Comparison of ENCODE assay signal across 17 cellular contexts in the genomic region with DNA sequence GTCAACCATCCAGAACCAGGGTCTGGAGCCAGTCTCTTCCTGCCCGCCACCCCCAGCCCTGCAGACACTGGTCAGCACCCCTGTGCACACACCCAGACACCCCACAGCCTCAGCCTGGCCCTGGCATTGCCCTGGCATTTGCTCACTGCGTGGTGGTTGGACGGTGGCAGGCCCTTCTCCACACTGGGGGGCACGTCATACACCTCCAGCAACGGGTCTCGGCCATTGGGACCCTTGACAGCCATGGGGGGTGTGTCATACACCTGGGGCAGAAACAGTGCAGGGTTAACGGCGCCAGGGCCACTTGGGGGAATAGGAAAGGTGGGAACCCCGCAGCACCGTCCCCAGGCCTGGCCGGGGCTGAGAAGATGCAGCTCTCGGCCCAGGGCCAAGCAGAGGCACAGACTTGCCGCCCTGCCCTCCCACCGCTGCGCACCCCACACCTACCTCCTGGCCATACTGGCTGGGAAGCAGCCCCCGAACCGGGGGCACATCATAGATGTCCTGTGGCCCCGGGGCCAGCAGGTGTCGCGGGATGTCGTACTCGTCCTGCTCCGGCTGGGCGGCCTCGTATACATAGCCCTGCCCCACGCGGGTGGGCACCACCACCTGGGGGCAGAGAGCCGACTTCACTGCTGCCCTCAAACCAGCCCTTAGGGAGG. TPM values are rescaled to one million over a fixed set of nuclear protein-coding genes. Genes with fewer than 3 reads are reported as not detected.
A peak's percentile ranks its signal among the peaks of the same experiment; 100 is the strongest.
DNase-seq lines count a peak whose midpoint lies in the region; ATAC-seq, FAIRE-seq and TF ChIP-seq lines count a peak whose summit lies in the region.
"Had no signal": no experiment of that assay in that cellular context is flagged by ENCODE, and none has a peak within 500 bp of the region (broad histone marks: within the 10 kb centered on the region; RNA-seq: fewer than 3 reads in every experiment).

No MANE protein-coding gene starts in this region.

- no peak for FAIRE-seq in endothelial cell of umbilical vein (lab: Jason Lieb, UNC)
- FAIRE-seq: GM12891, pancreas, RCC 7860 had no signal

- no peak overlapping the region for H2AFZ ChIP-seq in endothelial cell of umbilical vein (ENCODE audit: low read depth, low read length)

- TF ChIP-seq EP300 in ovary (IDR thresholded peaks at IDR 0.05) = no peak

- CTCF ChIA-PET in endothelial cell of umbilical vein (lab: Charles Lee) = interaction anchor here (1.0 to 6.5 kb wide), 6 partner anchors 9 to 166 kb away, joined by 3 to 120 read pairs (median 6); no protein-coding TSS in a partner anchor

- no peak overlapping the region for H3K27ac ChIP-seq in endothelial cell of umbilical vein (ENCODE audit: insufficient read depth, low read depth, low read length)
- no peak overlapping the region for H3K27ac ChIP-seq in ovary

- TF ChIP-seq CTCF in endothelial cell of umbilical vein (IDR thresholded peaks at IDR 0.05; ENCODE audit: extremely low read depth in 1 of 2, insufficient read depth in 1 of 2, low read depth in 1 of 2, low read length in 2 of 2) (no peak), ovary (IDR thresholded peaks at IDR 0.05) (no peak)

- WGBS in ovary, 3 donors = 88 to 91% (median 89%) methylated on average over 28 of the region's 28 CpGs

- H3K27me3 ChIP-seq in endothelial cell of umbilical vein (ENCODE audit: control insufficient read depth in 2 of 2, insufficient read depth in 2 of 2, low read length in 2 of 2) = no peaks in the 10 kb centered on the region
- H3K27me3 ChIP-seq in ovary = no peaks in the 10 kb centered on the region
- H3K27me3 ChIP-seq: pancreas had no signal

- no peaks in the 10 kb centered on the region for H3K9me3 ChIP-seq in endothelial cell of umbilical vein (replicated peaks; ENCODE audit: control insufficient read depth, insufficient read depth, low read length)
- no peaks in the 10 kb centered on the region for H3K9me3 ChIP-seq in ovary
- H3K9me3 ChIP-seq: pancreas had no signal

- ATAC-seq in left cardiac atrium = no peak
- ATAC-seq in Right ventricle myocardium superior (ENCODE audit: poor library complexity) = no peak
- ATAC-seq: pancreas had no signal

- H3K4me1 ChIP-seq in endothelial cell of umbilical vein (ENCODE audit: control insufficient read depth, extremely low read depth, insufficient read depth, low read length) (peaks cover 9% of the 10 kb centered on the region), ovary (ENCODE audit: insufficient read depth) (peaks cover 15% of the 10 kb centered on the region)

- peaks cover 86% of the 10 kb centered on the region for H3K79me2 ChIP-seq in endothelial cell of umbilical vein (ENCODE audit: control insufficient read depth, insufficient read depth, low read length)

- BruUV-seq in endothelial cell of umbilical vein (replicated peaks; lab: Mats Ljungman, UMichigan) = no TSS peak

- H3K4me3 ChIP-seq in endothelial cell of umbilical vein (replicated peaks in 1 of 3; ENCODE audit: insufficient read depth in 1 of 3, low read depth in 1 of 3, low read length in 3 of 3) = no peak overlapping the region
- no peak overlapping the region for H3K4me3 ChIP-seq in ovary
- H3K4me3 ChIP-seq: pancreas had no signal

- H3K4me2 ChIP-seq in endothelial cell of umbilical vein (ENCODE audit: insufficient read depth, low read length) = no peak overlapping the region

- no peak overlapping the region for H3K9ac ChIP-seq in endothelial cell of umbilical vein (replicated peaks; ENCODE audit: extremely low read depth, insufficient read depth, low read length)

- DNase-seq in left cardiac atrium (peak; percentile 22), Right ventricle myocardium superior (no peak), endothelial cell of umbilical vein (ENCODE audit: low read depth, low spot score) (no peak), ovary (peak in 4 of 5 donors; percentile 24 to 46 (median 40)), OCI-M2 (lab: John Stamatoyannopoulos, UW; ENCODE audit: unreplicated experiment) (no peak), NCI-H748 (lab: John Stamatoyannopoulos, UW; ENCODE audit: unreplicated experiment) (no peak), DMS 273 treated with DMSO at 0.1 percent for 48 hours (lab: John Stamatoyannopoulos, UW) (no peak), T-helper 2 cell (no peak)
- DNase-seq: activated CD4-positive, alpha-beta T cell treated with anti-CD3 and anti-CD28 coated beads, Interleukin-2, amount 50 U/mL, for 1 hour; NCI-H1417; stimulated activated CD4-positive, alpha-beta T cell treated with anti-CD3 and anti-CD28 coated beads, Interleukin-4, amount 100 ng/mL, for 1 hour had no signal

- TF ChIP-seq POLR2A in endothelial cell of umbilical vein (IDR thresholded peaks at IDR 0.05; ENCODE audit: low read depth, low read length) = peak; percentile 15
- TF ChIP-seq POLR2A in ovary (IDR thresholded peaks at IDR 0.05) = no peak

- H3K36me3 ChIP-seq in endothelial cell of umbilical vein (ENCODE audit: control insufficient read depth in 2 of 2, extremely low read depth in 1 of 2, insufficient read depth in 2 of 2, low read length in 2 of 2) (peaks cover 37 to 77% of the 10 kb centered on the region in 2 experiments), ovary (no peaks in the 10 kb centered on the region)

- dilution Hi-C loops in endothelial cell of umbilical vein (cut with MboI; ENCODE audit: extremely low pct_ligation_motif_present, low sequenced_read_pairs) = no loop called here

- intact Hi-C loops in left cardiac atrium (cut with DNase I) (no loop called here), Right ventricle myocardium superior (cut with DNase I) (no loop called here), endothelial cell of umbilical vein (cut with micrococcal nuclease) (no loop called here), ovary (cut with DNase I) (loop anchor here in 2 of 4 donors (5.0 to 10.0 kb wide), 3 partner anchors 65 to 160 kb away; no protein-coding TSS in a partner anchor)

- H3K9me1 ChIP-seq in endothelial cell of umbilical vein (replicated peaks; ENCODE audit: control insufficient read depth, extremely low read depth, insufficient read depth, low read length) = no peaks in the 10 kb centered on the region

- POLR2A ChIA-PET in endothelial cell of umbilical vein (lab: Charles Lee) = no interaction called here

- H4K20me1 ChIP-seq in endothelial cell of umbilical vein (replicated peaks; ENCODE audit: control insufficient read depth, extremely low read depth, insufficient read depth, low read length) = no peaks in the 10 kb centered on the region

TF ChIP-seq in endothelial cell of umbilical vein, 7 proteins besides CTCF, POLR2A, EP300 and RAD21:
- TF ChIP-seq, protein P1, sequence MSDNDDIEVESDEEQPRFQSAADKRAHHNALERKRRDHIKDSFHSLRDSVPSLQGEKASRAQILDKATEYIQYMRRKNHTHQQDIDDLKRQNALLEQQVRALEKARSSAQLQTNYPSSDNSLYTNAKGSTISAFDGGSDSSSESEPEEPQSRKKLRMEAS (IDR thresholded peaks at IDR 0.05; ENCODE audit: insufficient read depth, insufficient read length) = no peak
- TF ChIP-seq FOS (IDR thresholded peaks at IDR 0.05; ENCODE audit: borderline replicate concordance, insufficient read depth, low read length) (no peak), JUN (IDR thresholded peaks at IDR 0.05; ENCODE audit: borderline replicate concordance, insufficient read depth, insufficient read length, low read depth) (no peak)

RNA-seq across cellular contexts. Expression of a gene that starts 14.6 kb away (rescaled TPM):
- 10 to 100 TPM; 46.5 to 65.9 TPM for total RNA-seq in left cardiac atrium
- total RNA-seq in Right ventricle myocardium superior = 75.4 TPM
- total RNA-seq in endothelial cell of umbilical vein = 237 and 267 TPM in 2 replicates
- polyA plus RNA-seq in endothelial cell of umbilical vein = 171 and 198 TPM in 2 replicates
- polyA plus RNA-seq in endothelial cell of umbilical vein (2011; cell fraction: cytosol; rRNA removed) = 110 and 135 TPM in 2 replicates
- 257 and 307 TPM in 2 replicates for polyA plus RNA-seq in endothelial cell of umbilical vein (2011; cell fraction: nucleus; rRNA removed)
- polyA plus RNA-seq in endothelial cell of umbilical vein (2012) = 194 and 202 TPM in 2 replicates
- polyA minus RNA-seq in endothelial cell of umbilical vein = 91.9 and 139 TPM in 2 replicates
- polyA minus RNA-seq in endothelial cell of umbilical vein (2011; cell fraction: cytosol; rRNA and poly(A)+ RNA removed) = 24.9 TPM
- polyA minus RNA-seq in endothelial cell of umbilical vein (2011; cell fraction: nucleus; rRNA and poly(A)+ RNA removed) = 131 and 267 TPM in 2 replicates
- total RNA-seq in ovary = 10 to 100 TPM; 22.2 to 90.2 (median 47.4) TPM
- 10 to 100 TPM in 1 of 2 donors, 1 to 10 TPM in 1; 2.4 to 30.3 TPM for polyA plus RNA-seq in ovary

RNA-seq across cellular contexts. Expression of a gene that starts 18.1 kb away (rescaled TPM):
- total RNA-seq in left cardiac atrium = 1 to 10 TPM in 1 of 2 donors, under 1 TPM in 1; 0.39 to 1.4 TPM
- total RNA-seq in Right ventricle myocardium superior = not detected
- total RNA-seq in endothelial cell of umbilical vein = not detected in 2 replicates
- not detected in 2 replicates for polyA plus RNA-seq in endothelial cell of umbilical vein
- polyA plus RNA-seq in endothelial cell of umbilical vein (2011; cell fraction: cytosol; rRNA removed) = not detected in 2 replicates
- not detected in 2 replicates for polyA plus RNA-seq in endothelial cell of umbilical vein (2011; cell fraction: nucleus; rRNA removed)
- polyA plus RNA-seq in endothelial cell of umbilical vein (2012) = 0.41 TPM in 1 of 2 replicates, not detected in the other
- not detected in 2 replicates for polyA minus RNA-seq in endothelial cell of umbilical vein
- not detected for polyA minus RNA-seq in endothelial cell of umbilical vein (2011; cell fraction: cytosol; rRNA and poly(A)+ RNA removed)
- not detected in 2 replicates for polyA minus RNA-seq in endothelial cell of umbilical vein (2011; cell fraction: nucleus; rRNA and poly(A)+ RNA removed)
- total RNA-seq in ovary = 10 to 100 TPM in 2 of 7 donors, 1 to 10 TPM in 1, under 1 TPM in 2, not detected in 2; 0.67 to 14.7 (median 3.1) TPM
- polyA plus RNA-seq in ovary = not detected
- total RNA-seq: activated naive CD4-positive, alpha-beta T cell treated with anti-CD3 and anti-CD28 coated beads for 36 hours; epithelial cell of proximal tubule; glomerular endothelial cell had no signal

RNA-seq across cellular contexts. Expression of a gene that starts 29.9 kb away (rescaled TPM):
- total RNA-seq in left cardiac atrium (not detected), Right ventricle myocardium superior (not detected), endothelial cell of umbilical vein (not detected in 2 replicates), ovary (10 to 100 TPM in 2 of 7 donors, 1 to 10 TPM in 1, under 1 TPM in 1, not detected in 3; 0.62 to 28.7 (median 11.6) TPM)
- polyA plus RNA-seq in endothelial cell of umbilical vein (not detected in 2 replicates), ovary (1 to 10 TPM in 1 of 2 donors, not detected in 1; 1.1 TPM)
- not detected in 2 replicates for polyA plus RNA-seq in endothelial cell of umbilical vein (2011; cell fraction: cytosol; rRNA removed)
- polyA plus RNA-seq in endothelial cell of umbilical vein (2011; cell fraction: nucleus; rRNA removed) = not detected in 2 replicates
- 0.15 and 0.16 TPM in 2 replicates for polyA plus RNA-seq in endothelial cell of umbilical vein (2012)
- not detected in 2 replicates for polyA minus RNA-seq in endothelial cell of umbilical vein
- polyA minus RNA-seq in endothelial cell of umbilical vein (2011; cell fraction: cytosol; rRNA and poly(A)+ RNA removed) = not detected
- polyA minus RNA-seq in endothelial cell of umbilical vein (2011; cell fraction: nucleus; rRNA and poly(A)+ RNA removed) = not detected in 2 replicates
- total RNA-seq: activated naive CD4-positive, alpha-beta T cell treated with anti-CD3 and anti-CD28 coated beads for 36 hours; epithelial cell of proximal tubule; glomerular endothelial cell had no signal

Comparison
In these comparisons a context has a peak if more than half of its experiments do, and no peak if none do; other contexts are left out.
1. DNase-seq: peak in left cardiac atrium (single experiment) and ovary (4 of 5); none in Right ventricle myocardium superior (single experiment), endothelial cell of umbilical vein (single experiment), OCI-M2 (single experiment), NCI-H748 (single experiment), DMS 273 treated with DMSO at 0.1 percent for 48 hours (single experiment) and T-helper 2 cell (0 of 5).